2 cellular contexts compared by ENCODE assay signal in genomic region chr14:100340454-100340813, GRCh38.
TF ChIP-seq lines count a peak whose summit lies in the region.

No MANE protein-coding gene starts in this region.

TF ChIP-seq in liver, 16 proteins besides CTCF, POLR2A, EP300 and RAD21:
- TF ChIP-seq NR2F2 (IDR thresholded peaks at IDR 0.05) (no peak), FOXA1 (IDR thresholded peaks at IDR 0.05) (no peak), EGR1 (IDR thresholded peaks at IDR 0.05; ENCODE audit: low read depth in 2 of 2) (no peak)
- TF ChIP-seq, protein P1, sequence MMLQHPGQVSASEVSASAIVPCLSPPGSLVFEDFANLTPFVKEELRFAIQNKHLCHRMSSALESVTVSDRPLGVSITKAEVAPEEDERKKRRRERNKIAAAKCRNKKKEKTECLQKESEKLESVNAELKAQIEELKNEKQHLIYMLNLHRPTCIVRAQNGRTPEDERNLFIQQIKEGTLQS (IDR thresholded peaks at IDR 0.05): no peak

TF ChIP-seq in HepG2, 621 proteins besides CTCF, POLR2A, EP300 and RAD21:
- TF ChIP-seq, protein P2, sequence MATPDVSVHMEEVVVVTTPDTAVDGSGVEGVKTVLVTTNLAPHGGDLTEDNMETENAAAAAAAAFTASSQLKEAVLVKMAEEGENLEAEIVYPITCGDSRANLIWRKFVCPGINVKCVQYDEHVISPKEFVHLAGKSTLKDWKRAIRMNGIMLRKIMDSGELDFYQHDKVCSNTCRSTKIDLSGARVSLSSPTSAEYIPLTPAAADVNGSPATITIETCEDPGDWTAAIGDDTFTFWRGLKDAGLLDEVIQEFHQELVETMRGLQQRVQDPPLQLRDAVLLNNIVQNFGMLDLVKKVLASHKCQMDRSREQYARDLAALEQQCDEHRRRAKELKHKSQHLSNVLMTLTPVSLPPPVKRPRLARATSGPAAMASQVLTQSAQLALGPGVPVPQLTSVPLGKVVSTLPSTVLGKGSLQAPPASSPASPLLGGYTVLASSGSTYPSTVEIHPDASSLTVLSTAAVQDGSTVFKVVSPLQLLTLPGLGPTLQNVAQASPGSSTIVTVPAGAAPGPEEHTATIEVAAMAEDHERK (CRISPR knock-in tag; IDR thresholded peaks at IDR 0.05; ENCODE audit: low read depth): no peak
- TF ChIP-seq AHDC1 (CRISPR knock-in tag; IDR thresholded peaks at IDR 0.05; ENCODE audit: borderline replicate concordance) (no peak), ZNF234 (CRISPR knock-in tag; conservative IDR thresholded peaks at IDR 0.05) (no peak), CSRNP2 (CRISPR knock-in tag; conservative IDR thresholded peaks at IDR 0.05; ENCODE audit: low read depth) (no peak), SCMH1 (CRISPR knock-in tag; IDR thresholded peaks at IDR 0.05; ENCODE audit: borderline replicate concordance) (no peak), ZNF180 (CRISPR knock-in tag; IDR thresholded peaks at IDR 0.05; ENCODE audit: borderline replicate concordance, low read depth) (no peak), KDM3A (CRISPR knock-in tag; IDR thresholded peaks at IDR 0.05; ENCODE audit: low read depth) (no peak), ZBTB14 (CRISPR knock-in tag; IDR thresholded peaks at IDR 0.05) (no peak), MLXIP (CRISPR knock-in tag; IDR thresholded peaks at IDR 0.05; ENCODE audit: borderline replicate concordance) (no peak), REXO4 (CRISPR knock-in tag; IDR thresholded peaks at IDR 0.05; ENCODE audit: borderline replicate concordance) (no peak), ISX (CRISPR knock-in tag; conservative IDR thresholded peaks at IDR 0.05) (no peak)
